In genomic region chr12:124506832-124507153, GRCh38 we compare ENCODE assay signal across 10 cellular contexts.
DNase-seq lines count a peak whose midpoint lies in the region; ATAC-seq and TF ChIP-seq lines count a peak whose summit lies in the region.
"Had no signal": no experiment of that assay in that cellular context is flagged by ENCODE, and none has a peak within 500 bp of the region (broad histone marks: within the 10 kb centered on the region; RNA-seq: fewer than 3 reads in every experiment).

No MANE protein-coding gene starts in this region.

- no peaks in the 10 kb centered on the region for H3K27me3 ChIP-seq in gastroesophageal sphincter
- H3K27me3 ChIP-seq in psoas muscle (ENCODE audit: insufficient read depth in 3 of 3, low read length in 2 of 3), result no peaks in the 10 kb centered on the region

- peak overlapping the region; percentile 76 to 87 for H3K4me3 Mint-ChIP-seq in CD14-positive monocyte
- H3K4me3 Mint-ChIP-seq: activated CD4-positive, alpha-beta memory T cell treated with anti-CD3 and anti-CD28 coated beads, Interleukin-2, amount 10 ng/mL, durations not matched to agents 7 days and 5 days; natural killer cell had no signal

- TF ChIP-seq EP300 in gastroesophageal sphincter (IDR thresholded peaks at IDR 0.05), result no peak

- 39% methylated on average over 3 of the region's 8 CpGs; no CpG with 5 or more reads in 1 of the 2 donors for WGBS in gastroesophageal sphincter (ENCODE audit: low coverage in 1 of 2), 2 donors
- 54 to 60% (median 59%) methylated on average over 8 of the region's 8 CpGs for WGBS in psoas muscle, 3 donors

- no peak for ATAC-seq in gastroesophageal sphincter
- ATAC-seq in psoas muscle, result no peak
- ATAC-seq in GM21360 (IDR thresholded peaks at IDR 0.05; ENCODE audit: unreplicated experiment), result no peak
- ATAC-seq: natural killer cell had no signal

- H3K36me3 ChIP-seq in gastroesophageal sphincter, result no peaks in the 10 kb centered on the region
- no peaks in the 10 kb centered on the region for H3K36me3 ChIP-seq in psoas muscle (ENCODE audit: insufficient read depth in 1 of 2, low read depth in 1 of 2)

- POLR2A ChIA-PET in RWPE1 (lab: Yijun Ruan, JAX; ENCODE audit: low non-redundant PET), result no interaction called here

- no peak for TF ChIP-seq POLR2A in gastroesophageal sphincter (IDR thresholded peaks at IDR 0.05)

- H3K27ac ChIP-seq in RWPE1, result peak overlapping the region; percentile 100
- peak overlapping the region; percentile 4 to 97 (median 83) for H3K27ac ChIP-seq in gastroesophageal sphincter
- H3K27ac ChIP-seq in psoas muscle, result peak overlapping the region; percentile 84

- peaks cover 36 to 47% of the 10 kb centered on the region in 2 donors for H3K36me3 Mint-ChIP-seq in CD14-positive monocyte
- H3K36me3 Mint-ChIP-seq: natural killer cell had no signal

- H3K27ac Mint-ChIP-seq in CD14-positive monocyte, result peak overlapping the region; percentile 92 to 97 (median 94)
- H3K27ac Mint-ChIP-seq: activated CD4-positive, alpha-beta memory T cell treated with anti-CD3 and anti-CD28 coated beads, Interleukin-2, amount 10 ng/mL, durations not matched to agents 7 days and 5 days had no signal

- TF ChIP-seq CTCF in CD14-positive monocyte (IDR thresholded peaks at IDR 0.05), result no peak
- TF ChIP-seq CTCF in RWPE1 (conservative IDR thresholded peaks at IDR 0.05; ENCODE audit: low read depth), result no peak
- no peak for TF ChIP-seq CTCF in gastroesophageal sphincter (IDR thresholded peaks at IDR 0.05)
- TF ChIP-seq CTCF in psoas muscle (IDR thresholded peaks at IDR 0.05), result no peak

- CTCF ChIA-PET in RWPE1 (lab: Yijun Ruan, JAX), result interaction anchor here (0.6 kb wide), 1 partner anchor 9 kb away, joined by 4 read pairs; no protein-coding TSS in a partner anchor

- H3K4me3 ChIP-seq in gastroesophageal sphincter (peak overlapping the region in 1 of 2 donors; percentile 26), psoas muscle (peak overlapping the region; percentile 25)

- H3K9me3 Mint-ChIP-seq in CD14-positive monocyte, result peaks cover 0 to 2% (median 0%) of the 10 kb centered on the region in 7 donors
- H3K9me3 Mint-ChIP-seq: activated CD4-positive, alpha-beta memory T cell treated with anti-CD3 and anti-CD28 coated beads, Interleukin-2, amount 10 ng/mL, durations not matched to agents 7 days and 5 days; natural killer cell had no signal

- H3K27me3 Mint-ChIP-seq in CD14-positive monocyte (ENCODE audit: low read depth in 3 of 3), result peaks cover 0 to 2% (median 0%) of the 10 kb centered on the region in 3 donors
- H3K27me3 Mint-ChIP-seq: activated CD4-positive, alpha-beta memory T cell treated with anti-CD3 and anti-CD28 coated beads, Interleukin-2, amount 10 ng/mL, durations not matched to agents 7 days and 5 days had no signal

- H3K4me1 Mint-ChIP-seq in CD14-positive monocyte, result peaks cover 65% of the 10 kb centered on the region
- H3K4me1 Mint-ChIP-seq: activated CD4-positive, alpha-beta memory T cell treated with anti-CD3 and anti-CD28 coated beads, Interleukin-2, amount 10 ng/mL, durations not matched to agents 7 days and 5 days had no signal

- H3K4me1 ChIP-seq in gastroesophageal sphincter (peaks cover 0 to 100% (median 80%) of the 10 kb centered on the region in 3 donors), psoas muscle (peaks cover 84% of the 10 kb centered on the region)

- intact Hi-C loops in CD14-positive monocyte (cut with micrococcal nuclease), result loop anchor here (5.0 to 10.0 kb wide), 2 partner anchors 41 to 48 kb away; no protein-coding TSS in a partner anchor
- intact Hi-C loops in psoas muscle (cut with DNase I), result no loop called here

- no peaks in the 10 kb centered on the region for H3K9me3 ChIP-seq in gastroesophageal sphincter
- H3K9me3 ChIP-seq in psoas muscle, result no peaks in the 10 kb centered on the region

- DNase-seq in CD14-positive monocyte (ENCODE audit: low spot score), result no peak
- no peak for DNase-seq in RWPE1 (ENCODE audit: low spot score)
- DNase-seq in psoas muscle, result no peak
- no peak for DNase-seq in AML-193 (lab: John Stamatoyannopoulos, UW)
- no peak for DNase-seq in NCI-H146 (lab: John Stamatoyannopoulos, UW)
- no peak for DNase-seq in NCI-H1930 (lab: John Stamatoyannopoulos, UW)
- DNase-seq: activated CD4-positive, alpha-beta memory T cell treated with anti-CD3 and anti-CD28 coated beads, Interleukin-2, amount 10 ng/mL, durations not matched to agents 7 days and 5 days; natural killer cell had no signal

Comparison
In these comparisons a context has a peak if more than half of its experiments do, and no peak if none do; other contexts are left out.
1. intact Hi-C loops: an anchor here in CD14-positive monocyte (5.0 to 10.0 kb wide); none called in psoas muscle.